In the genomic region with DNA sequence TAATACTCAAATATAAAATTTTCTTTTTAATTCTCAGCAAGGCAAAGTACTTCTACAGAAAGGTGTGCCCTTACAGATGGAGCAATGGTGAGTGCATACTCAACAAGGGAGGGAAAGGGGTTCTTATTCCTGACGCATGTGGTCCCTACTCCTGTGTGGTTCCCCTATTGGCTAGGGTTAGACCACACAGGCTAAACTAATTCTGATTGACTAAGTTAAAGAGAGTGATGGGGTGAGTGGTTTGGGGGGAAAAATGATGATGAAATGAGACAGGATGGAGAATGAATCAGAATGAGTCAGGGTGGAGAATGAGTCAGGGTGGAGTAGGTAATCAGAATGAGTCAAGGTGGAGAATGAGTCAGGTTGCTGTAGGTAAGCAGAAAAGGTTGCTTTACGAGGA, we compare ENCODE assay signal across 17 cellular contexts. TPM values are rescaled to one million over a fixed set of nuclear protein-coding genes. Genes with fewer than 3 reads are reported as not detected.
DNase-seq lines count a peak whose midpoint lies in the region; ATAC-seq and TF ChIP-seq lines count a peak whose summit lies in the region.
"Had no signal": no experiment of that assay in that cellular context is flagged by ENCODE, and none has a peak within 500 bp of the region (broad histone marks: within the 10 kb centered on the region; RNA-seq: fewer than 3 reads in every experiment).

No MANE protein-coding gene starts in this region.

- peak overlapping the region; percentile 17 for H3K27ac Mint-ChIP-seq in activated CD8-positive, alpha-beta T cell treated with anti-CD3 and anti-CD28 coated beads for 36 hours
- H3K27ac Mint-ChIP-seq in activated CD8-positive, alpha-beta T cell treated with anti-CD3 and anti-CD28 coated beads, Interleukin-2, amount 10 ng/mL, durations not matched to agents 7 days and 5 days: no peak overlapping the region
- H3K27ac Mint-ChIP-seq in T-helper 1 cell treated with Interleukin-12 subunit alpha and Interleukin-12 subunit beta and Interleukin-4 antibody, amounts not matched to agents 30 μg/mL and 1 μg/mL, for 36 hours: peak overlapping the region; percentile 18
- H3K27ac Mint-ChIP-seq: stimulated activated naive B cell treated with anti-CD40 and anti-IgM and Interleukin-4, amounts not matched to agents 10 μg/mL and 1 μg/mL and 100 μg/mL, for 72 hours had no signal

- no peak for TF ChIP-seq CTCF in activated CD8-positive, alpha-beta T cell treated with anti-CD3 and anti-CD28 coated beads for 36 hours (IDR thresholded peaks at IDR 0.05)

- peaks cover 36% of the 10 kb centered on the region for H3K9me3 Mint-ChIP-seq in activated CD8-positive, alpha-beta T cell treated with anti-CD3 and anti-CD28 coated beads for 36 hours
- H3K9me3 Mint-ChIP-seq in activated CD8-positive, alpha-beta T cell treated with anti-CD3 and anti-CD28 coated beads, Interleukin-2, amount 10 ng/mL, durations not matched to agents 7 days and 5 days (ENCODE audit: insufficient read depth): peaks cover 17% of the 10 kb centered on the region
- H3K9me3 Mint-ChIP-seq in T-helper 1 cell treated with Interleukin-12 subunit alpha and Interleukin-12 subunit beta and Interleukin-4 antibody, amounts not matched to agents 30 μg/mL and 1 μg/mL, for 36 hours: peaks cover 55% of the 10 kb centered on the region

- peak; percentile 48 for DNase-seq in activated CD8-positive, alpha-beta T cell treated with anti-CD3 and anti-CD28 coated beads for 36 hours
- DNase-seq in activated CD8-positive, alpha-beta T cell treated with anti-CD3 and anti-CD28 coated beads, Interleukin-2, amount 10 ng/mL, durations not matched to agents 7 days and 5 days: no peak
- peak; percentile 45 for DNase-seq in ELR (ENCODE audit: low read depth)
- peak; percentile 20 for DNase-seq in glomerular visceral epithelial cell (ENCODE audit: extremely low spot score)
- no peak for DNase-seq in KG1 (lab: John Stamatoyannopoulos, UW)
- DNase-seq: activated CD4-positive, alpha-beta T cell treated with anti-CD3 and anti-CD28 coated beads for 4 hours; activated gamma-delta T cell; IMR-90; NCI-H1417 treated with DMSO at 0.1 percent for 48 hours; SIG-M5; stimulated activated naive B cell treated with anti-CD40 and anti-IgM and Interleukin-4, amounts not matched to agents 10 μg/mL and 1 μg/mL and 100 μg/mL, for 72 hours; T-helper 9 cell; upper lobe of right lung had no signal

- ATAC-seq in activated CD8-positive, alpha-beta T cell treated with anti-CD3 and anti-CD28 coated beads for 36 hours: peak; percentile 89
- ATAC-seq in activated CD8-positive, alpha-beta T cell treated with anti-CD3 and anti-CD28 coated beads, Interleukin-2, amount 10 ng/mL, durations not matched to agents 7 days and 5 days: no peak
- ATAC-seq in HG03039 (IDR thresholded peaks at IDR 0.05; ENCODE audit: unreplicated experiment) (no peak), HG03135 (IDR thresholded peaks at IDR 0.05; ENCODE audit: unreplicated experiment) (no peak)
- ATAC-seq: left lobe of liver, upper lobe of right lung had no signal

- peaks cover 24% of the 10 kb centered on the region for H3K27me3 Mint-ChIP-seq in activated CD8-positive, alpha-beta T cell treated with anti-CD3 and anti-CD28 coated beads for 36 hours
- H3K27me3 Mint-ChIP-seq in activated CD8-positive, alpha-beta T cell treated with anti-CD3 and anti-CD28 coated beads, Interleukin-2, amount 10 ng/mL, durations not matched to agents 7 days and 5 days (ENCODE audit: low read depth): peaks cover 8% of the 10 kb centered on the region
- H3K27me3 Mint-ChIP-seq in T-helper 1 cell treated with Interleukin-12 subunit alpha and Interleukin-12 subunit beta and Interleukin-4 antibody, amounts not matched to agents 30 μg/mL and 1 μg/mL, for 36 hours (ENCODE audit: low read depth): no peaks in the 10 kb centered on the region

- peaks cover 11% of the 10 kb centered on the region for H3K4me1 Mint-ChIP-seq in activated CD8-positive, alpha-beta T cell treated with anti-CD3 and anti-CD28 coated beads for 36 hours (ENCODE audit: low read depth)
- peaks cover 3% of the 10 kb centered on the region for H3K4me1 Mint-ChIP-seq in activated CD8-positive, alpha-beta T cell treated with anti-CD3 and anti-CD28 coated beads, Interleukin-2, amount 10 ng/mL, durations not matched to agents 7 days and 5 days (ENCODE audit: low read depth)
- peaks cover 5% of the 10 kb centered on the region for H3K4me1 Mint-ChIP-seq in T-helper 1 cell treated with Interleukin-12 subunit alpha and Interleukin-12 subunit beta and Interleukin-4 antibody, amounts not matched to agents 30 μg/mL and 1 μg/mL, for 36 hours (ENCODE audit: low read depth)
- H3K4me1 Mint-ChIP-seq: stimulated activated naive B cell treated with anti-CD40 and anti-IgM and Interleukin-4, amounts not matched to agents 10 μg/mL and 1 μg/mL and 100 μg/mL, for 72 hours had no signal

- CTCF ChIA-PET in activated CD8-positive, alpha-beta T cell treated with anti-CD3 and anti-CD28 coated beads for 36 hours (lab: Charles Lee): no interaction called here
- CTCF ChIA-PET in activated CD8-positive, alpha-beta T cell treated with anti-CD3 and anti-CD28 coated beads, Interleukin-2, amount 10 ng/mL, durations not matched to agents 7 days and 5 days (lab: Charles Lee): no interaction called here

- intact Hi-C loops in activated CD8-positive, alpha-beta T cell treated with anti-CD3 and anti-CD28 coated beads for 36 hours (cut with micrococcal nuclease): no loop called here

- no peak overlapping the region for H3K4me3 Mint-ChIP-seq in activated CD8-positive, alpha-beta T cell treated with anti-CD3 and anti-CD28 coated beads for 36 hours
- no peak overlapping the region for H3K4me3 Mint-ChIP-seq in activated CD8-positive, alpha-beta T cell treated with anti-CD3 and anti-CD28 coated beads, Interleukin-2, amount 10 ng/mL, durations not matched to agents 7 days and 5 days
- no peak overlapping the region for H3K4me3 Mint-ChIP-seq in T-helper 1 cell treated with Interleukin-12 subunit alpha and Interleukin-12 subunit beta and Interleukin-4 antibody, amounts not matched to agents 30 μg/mL and 1 μg/mL, for 36 hours
- H3K4me3 Mint-ChIP-seq: stimulated activated naive B cell treated with anti-CD40 and anti-IgM and Interleukin-4, amounts not matched to agents 10 μg/mL and 1 μg/mL and 100 μg/mL, for 72 hours had no signal

- peaks cover 15% of the 10 kb centered on the region for H3K36me3 Mint-ChIP-seq in activated CD8-positive, alpha-beta T cell treated with anti-CD3 and anti-CD28 coated beads for 36 hours (ENCODE audit: low read depth)
- peaks cover 2% of the 10 kb centered on the region for H3K36me3 Mint-ChIP-seq in activated CD8-positive, alpha-beta T cell treated with anti-CD3 and anti-CD28 coated beads, Interleukin-2, amount 10 ng/mL, durations not matched to agents 7 days and 5 days (ENCODE audit: low read depth)
- H3K36me3 Mint-ChIP-seq in T-helper 1 cell treated with Interleukin-12 subunit alpha and Interleukin-12 subunit beta and Interleukin-4 antibody, amounts not matched to agents 30 μg/mL and 1 μg/mL, for 36 hours (ENCODE audit: low read depth): peaks cover 13% of the 10 kb centered on the region

- POLR2A ChIA-PET in activated CD8-positive, alpha-beta T cell treated with anti-CD3 and anti-CD28 coated beads for 36 hours (lab: Charles Lee): interaction anchor here (1.0 kb wide), 1 partner anchor 23 kb away, joined by 3 read pairs; a partner anchor contains a TSS
- POLR2A ChIA-PET in activated CD8-positive, alpha-beta T cell treated with anti-CD3 and anti-CD28 coated beads, Interleukin-2, amount 10 ng/mL, durations not matched to agents 7 days and 5 days (lab: Charles Lee): interaction anchor here (0.6 kb wide), 1 partner anchor 118 kb away, joined by 3 read pairs; no protein-coding TSS in a partner anchor

RNA-seq across cellular contexts. Expression of a gene that starts 22.9 kb away (rescaled TPM):
- total RNA-seq in activated CD8-positive, alpha-beta T cell treated with anti-CD3 and anti-CD28 coated beads for 36 hours: 10 to 100 TPM; 63.6 to 65.7 TPM
- 10 to 100 TPM; 82.4 to 90.6 TPM for total RNA-seq in activated CD8-positive, alpha-beta T cell treated with anti-CD3 and anti-CD28 coated beads, Interleukin-2, amount 10 ng/mL, durations not matched to agents 7 days and 5 days

Comparison
In these comparisons a context has a peak if more than half of its experiments do, and no peak if none do; other contexts are left out.
1. DNase-seq: peak in activated CD8-positive, alpha-beta T cell treated with anti-CD3 and anti-CD28 coated beads for 36 hours (single experiment), ELR (single experiment) and glomerular visceral epithelial cell (single experiment); none in activated CD8-positive, alpha-beta T cell treated with anti-CD3 and anti-CD28 coated beads, Interleukin-2, amount 10 ng/mL, durations not matched to agents 7 days and 5 days (single experiment) and KG1 (single experiment).